ENCODE assay signal across 1 cellular context in the genomic region with DNA sequence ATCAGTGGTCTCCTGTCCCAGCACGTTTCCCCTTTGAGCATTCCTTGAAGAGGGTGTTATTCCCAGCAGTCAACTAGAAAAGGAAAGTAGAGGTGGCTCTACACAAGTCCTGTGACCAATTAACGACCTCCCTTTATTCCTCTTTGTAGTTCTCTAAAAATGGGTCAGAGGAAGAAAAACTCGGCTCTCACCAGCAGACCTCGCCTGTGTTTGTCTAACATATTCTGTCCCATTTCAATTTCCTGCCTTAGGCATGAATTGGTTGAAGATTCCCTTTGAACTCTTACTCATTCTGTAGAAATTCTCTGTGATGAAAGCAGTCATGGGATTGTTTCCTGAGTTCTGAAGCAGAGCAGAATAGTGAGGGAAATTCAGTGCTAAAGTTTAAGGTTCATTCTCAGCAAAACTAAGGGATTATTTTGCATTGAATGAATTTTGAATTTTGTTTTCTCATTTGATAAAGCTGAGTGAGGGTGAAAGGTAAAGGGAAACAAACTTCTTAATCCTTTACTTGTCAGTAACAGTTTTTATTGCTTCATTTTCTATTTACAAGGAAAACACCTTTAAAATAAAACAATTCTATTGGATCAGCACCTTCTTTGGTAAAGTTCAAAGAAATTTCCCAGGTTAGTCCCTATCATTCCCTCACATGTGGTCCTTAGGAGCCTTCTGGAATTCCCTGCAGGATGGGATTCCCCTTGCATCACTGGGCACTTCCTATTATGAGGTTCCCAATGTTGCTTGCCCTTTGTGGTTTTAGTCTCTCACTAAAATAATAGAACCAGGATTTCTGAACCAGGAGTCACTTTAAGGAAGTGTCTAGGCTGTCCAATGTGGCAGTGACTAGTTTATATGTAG.
TF ChIP-seq lines count a peak whose summit lies in the region.

No MANE protein-coding gene starts in this region.

TF ChIP-seq in HepG2, 621 proteins besides CTCF, POLR2A, EP300 and RAD21 (continued from another document and continues in another):
- TF ChIP-seq ZIK1 (CRISPR knock-in tag; IDR thresholded peaks at IDR 0.05; ENCODE audit: borderline replicate concordance, low read depth) (no peak), KLF6 (CRISPR knock-in tag; IDR thresholded peaks at IDR 0.05) (peak; percentile 78), MBNL3 (CRISPR knock-in tag; conservative IDR thresholded peaks at IDR 0.05) (no peak), NCOA2 (CRISPR knock-in tag; IDR thresholded peaks at IDR 0.05) (peak; percentile 94), EEA1 (CRISPR knock-in tag; IDR thresholded peaks at IDR 0.05; ENCODE audit: borderline replicate concordance) (no peak), GLI4 (CRISPR knock-in tag; IDR thresholded peaks at IDR 0.05; ENCODE audit: borderline replicate concordance) (0 out of 2 replicates have a peak, but pooled peaks have one; percentile 16), PHF5A (CRISPR knock-in tag; IDR thresholded peaks at IDR 0.05; ENCODE audit: low read depth, unreplicated experiment) (peak; percentile 86), ZNF12 (CRISPR knock-in tag; IDR thresholded peaks at IDR 0.05) (peak; percentile 73; the same call in 1 of the 2 replicates), PHF20 (CRISPR knock-in tag; IDR thresholded peaks at IDR 0.05) (no peak), SMAD1 (CRISPR knock-in tag; IDR thresholded peaks at IDR 0.05; ENCODE audit: borderline replicate concordance, low read depth) (no peak), ZNF430 (CRISPR knock-in tag; IDR thresholded peaks at IDR 0.05) (peak; percentile 84), JUN (CRISPR knock-in tag; IDR thresholded peaks at IDR 0.05) (peak; percentile 93), ZNF33A (CRISPR knock-in tag; IDR thresholded peaks at IDR 0.05; ENCODE audit: borderline replicate concordance) (no peak), ZNF543 (CRISPR knock-in tag; IDR thresholded peaks at IDR 0.05) (no peak), ZNF251 (CRISPR knock-in tag; IDR thresholded peaks at IDR 0.05) (no peak), U2AF2 (IDR thresholded peaks at IDR 0.05; ENCODE audit: low read depth, low read length) (no peak), TEAD3 (CRISPR knock-in tag; optimal IDR thresholded peaks at IDR 0.05; ENCODE audit: borderline replicate concordance) (peak; percentile 92), ETV6 (CRISPR knock-in tag; conservative IDR thresholded peaks at IDR 0.05) (no peak; the same call in 1 of the 2 replicates), ZNF468 (CRISPR knock-in tag; IDR thresholded peaks at IDR 0.05) (no peak), DNMT1 (CRISPR knock-in tag; IDR thresholded peaks at IDR 0.05) (no peak), ZNF367 (CRISPR knock-in tag; IDR thresholded peaks at IDR 0.05; ENCODE audit: borderline replicate concordance) (no peak), GTF2F1 (IDR thresholded peaks at IDR 0.05; ENCODE audit: low read length) (no peak), PCBP2 (optimal IDR thresholded peaks at IDR 0.05; ENCODE audit: low read depth, low read length, poor library complexity, severe bottlenecking) (no peak), CC2D1A (CRISPR knock-in tag; IDR thresholded peaks at IDR 0.05) (no peak), ATF1 (CRISPR knock-in tag; IDR thresholded peaks at IDR 0.05) (peak; percentile 73; the same call in 1 of the 2 replicates), ZBTB8A (CRISPR knock-in tag; IDR thresholded peaks at IDR 0.05; ENCODE audit: borderline replicate concordance, low read depth) (no peak)
- TF ChIP-seq, protein P1, sequence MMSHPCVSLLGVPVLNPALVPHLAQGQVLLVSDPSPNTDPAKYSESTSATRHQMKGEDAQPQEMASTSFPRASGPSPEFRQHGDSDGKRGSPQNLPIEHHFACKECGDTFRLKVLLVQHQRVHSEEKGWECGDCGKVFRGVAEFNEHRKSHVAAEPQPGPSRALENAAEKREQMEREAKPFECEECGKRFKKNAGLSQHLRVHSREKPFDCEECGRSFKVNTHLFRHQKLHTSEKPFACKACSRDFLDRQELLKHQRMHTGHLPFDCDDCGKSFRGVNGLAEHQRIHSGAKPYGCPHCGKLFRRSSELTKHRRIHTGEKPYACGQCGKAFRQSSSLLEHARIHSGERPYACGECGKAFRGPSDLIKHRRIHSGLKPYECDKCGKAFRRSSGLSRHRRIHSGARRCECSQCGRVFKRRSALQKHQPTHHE (CRISPR knock-in tag; IDR thresholded peaks at IDR 0.05; ENCODE audit: borderline replicate concordance), result no peak
- TF ChIP-seq, protein P2, sequence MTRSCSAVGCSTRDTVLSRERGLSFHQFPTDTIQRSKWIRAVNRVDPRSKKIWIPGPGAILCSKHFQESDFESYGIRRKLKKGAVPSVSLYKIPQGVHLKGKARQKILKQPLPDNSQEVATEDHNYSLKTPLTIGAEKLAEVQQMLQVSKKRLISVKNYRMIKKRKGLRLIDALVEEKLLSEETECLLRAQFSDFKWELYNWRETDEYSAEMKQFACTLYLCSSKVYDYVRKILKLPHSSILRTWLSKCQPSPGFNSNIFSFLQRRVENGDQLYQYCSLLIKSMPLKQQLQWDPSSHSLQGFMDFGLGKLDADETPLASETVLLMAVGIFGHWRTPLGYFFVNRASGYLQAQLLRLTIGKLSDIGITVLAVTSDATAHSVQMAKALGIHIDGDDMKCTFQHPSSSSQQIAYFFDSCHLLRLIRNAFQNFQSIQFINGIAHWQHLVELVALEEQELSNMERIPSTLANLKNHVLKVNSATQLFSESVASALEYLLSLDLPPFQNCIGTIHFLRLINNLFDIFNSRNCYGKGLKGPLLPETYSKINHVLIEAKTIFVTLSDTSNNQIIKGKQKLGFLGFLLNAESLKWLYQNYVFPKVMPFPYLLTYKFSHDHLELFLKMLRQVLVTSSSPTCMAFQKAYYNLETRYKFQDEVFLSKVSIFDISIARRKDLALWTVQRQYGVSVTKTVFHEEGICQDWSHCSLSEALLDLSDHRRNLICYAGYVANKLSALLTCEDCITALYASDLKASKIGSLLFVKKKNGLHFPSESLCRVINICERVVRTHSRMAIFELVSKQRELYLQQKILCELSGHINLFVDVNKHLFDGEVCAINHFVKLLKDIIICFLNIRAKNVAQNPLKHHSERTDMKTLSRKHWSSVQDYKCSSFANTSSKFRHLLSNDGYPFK (CRISPR knock-in tag; IDR thresholded peaks at IDR 0.05; ENCODE audit: borderline replicate concordance), result no peak
- TF ChIP-seq, protein P3, sequence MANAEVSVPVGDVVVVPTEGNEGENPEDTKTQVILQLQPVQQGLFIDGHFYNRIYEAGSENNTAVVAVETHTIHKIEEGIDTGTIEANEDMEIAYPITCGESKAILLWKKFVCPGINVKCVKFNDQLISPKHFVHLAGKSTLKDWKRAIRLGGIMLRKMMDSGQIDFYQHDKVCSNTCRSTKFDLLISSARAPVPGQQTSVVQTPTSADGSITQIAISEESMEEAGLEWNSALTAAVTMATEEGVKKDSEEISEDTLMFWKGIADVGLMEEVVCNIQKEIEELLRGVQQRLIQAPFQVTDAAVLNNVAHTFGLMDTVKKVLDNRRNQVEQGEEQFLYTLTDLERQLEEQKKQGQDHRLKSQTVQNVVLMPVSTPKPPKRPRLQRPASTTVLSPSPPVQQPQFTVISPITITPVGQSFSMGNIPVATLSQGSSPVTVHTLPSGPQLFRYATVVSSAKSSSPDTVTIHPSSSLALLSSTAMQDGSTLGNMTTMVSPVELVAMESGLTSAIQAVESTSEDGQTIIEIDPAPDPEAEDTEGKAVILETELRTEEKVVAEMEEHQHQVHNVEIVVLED (CRISPR knock-in tag; IDR thresholded peaks at IDR 0.05; ENCODE audit: borderline replicate concordance), result peak; percentile 50
- TF ChIP-seq, protein P4, sequence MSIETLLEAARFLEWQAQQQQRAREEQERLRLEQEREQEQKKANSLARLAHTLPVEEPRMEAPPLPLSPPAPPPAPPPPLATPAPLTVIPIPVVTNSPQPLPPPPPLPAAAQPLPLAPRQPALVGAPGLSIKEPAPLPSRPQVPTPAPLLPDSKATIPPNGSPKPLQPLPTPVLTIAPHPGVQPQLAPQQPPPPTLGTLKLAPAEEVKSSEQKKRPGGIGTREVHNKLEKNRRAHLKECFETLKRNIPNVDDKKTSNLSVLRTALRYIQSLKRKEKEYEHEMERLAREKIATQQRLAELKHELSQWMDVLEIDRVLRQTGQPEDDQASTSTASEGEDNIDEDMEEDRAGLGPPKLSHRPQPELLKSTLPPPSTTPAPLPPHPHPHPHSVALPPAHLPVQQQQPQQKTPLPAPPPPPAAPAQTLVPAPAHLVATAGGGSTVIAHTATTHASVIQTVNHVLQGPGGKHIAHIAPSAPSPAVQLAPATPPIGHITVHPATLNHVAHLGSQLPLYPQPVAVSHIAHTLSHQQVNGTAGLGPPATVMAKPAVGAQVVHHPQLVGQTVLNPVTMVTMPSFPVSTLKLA (IDR thresholded peaks at IDR 0.05), result no peak
- TF ChIP-seq, protein P5, sequence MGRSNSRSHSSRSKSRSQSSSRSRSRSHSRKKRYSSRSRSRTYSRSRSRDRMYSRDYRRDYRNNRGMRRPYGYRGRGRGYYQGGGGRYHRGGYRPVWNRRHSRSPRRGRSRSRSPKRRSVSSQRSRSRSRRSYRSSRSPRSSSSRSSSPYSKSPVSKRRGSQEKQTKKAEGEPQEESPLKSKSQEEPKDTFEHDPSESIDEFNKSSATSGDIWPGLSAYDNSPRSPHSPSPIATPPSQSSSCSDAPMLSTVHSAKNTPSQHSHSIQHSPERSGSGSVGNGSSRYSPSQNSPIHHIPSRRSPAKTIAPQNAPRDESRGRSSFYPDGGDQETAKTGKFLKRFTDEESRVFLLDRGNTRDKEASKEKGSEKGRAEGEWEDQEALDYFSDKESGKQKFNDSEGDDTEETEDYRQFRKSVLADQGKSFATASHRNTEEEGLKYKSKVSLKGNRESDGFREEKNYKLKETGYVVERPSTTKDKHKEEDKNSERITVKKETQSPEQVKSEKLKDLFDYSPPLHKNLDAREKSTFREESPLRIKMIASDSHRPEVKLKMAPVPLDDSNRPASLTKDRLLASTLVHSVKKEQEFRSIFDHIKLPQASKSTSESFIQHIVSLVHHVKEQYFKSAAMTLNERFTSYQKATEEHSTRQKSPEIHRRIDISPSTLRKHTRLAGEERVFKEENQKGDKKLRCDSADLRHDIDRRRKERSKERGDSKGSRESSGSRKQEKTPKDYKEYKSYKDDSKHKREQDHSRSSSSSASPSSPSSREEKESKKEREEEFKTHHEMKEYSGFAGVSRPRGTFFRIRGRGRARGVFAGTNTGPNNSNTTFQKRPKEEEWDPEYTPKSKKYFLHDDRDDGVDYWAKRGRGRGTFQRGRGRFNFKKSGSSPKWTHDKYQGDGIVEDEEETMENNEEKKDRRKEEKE (IDR thresholded peaks at IDR 0.05), result no peak
- TF ChIP-seq, protein P6, sequence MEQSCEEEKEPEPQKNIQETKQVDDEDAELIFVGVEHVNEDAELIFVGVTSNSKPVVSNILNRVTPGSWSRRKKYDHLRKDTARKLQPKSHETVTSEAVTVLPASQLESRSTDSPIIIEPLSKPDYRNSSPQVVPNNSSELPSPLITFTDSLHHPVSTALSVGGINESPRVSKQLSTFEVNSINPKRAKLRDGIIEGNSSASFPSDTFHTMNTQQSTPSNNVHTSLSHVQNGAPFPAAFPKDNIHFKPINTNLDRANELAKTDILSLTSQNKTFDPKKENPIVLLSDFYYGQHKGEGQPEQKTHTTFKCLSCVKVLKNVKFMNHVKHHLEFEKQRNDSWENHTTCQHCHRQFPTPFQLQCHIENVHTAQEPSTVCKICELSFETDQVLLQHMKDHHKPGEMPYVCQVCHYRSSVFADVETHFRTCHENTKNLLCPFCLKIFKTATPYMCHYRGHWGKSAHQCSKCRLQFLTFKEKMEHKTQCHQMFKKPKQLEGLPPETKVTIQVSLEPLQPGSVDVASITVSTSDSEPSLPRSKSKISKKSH (CRISPR knock-in tag; IDR thresholded peaks at IDR 0.05; ENCODE audit: borderline replicate concordance), result no peak
- TF ChIP-seq, protein P7, sequence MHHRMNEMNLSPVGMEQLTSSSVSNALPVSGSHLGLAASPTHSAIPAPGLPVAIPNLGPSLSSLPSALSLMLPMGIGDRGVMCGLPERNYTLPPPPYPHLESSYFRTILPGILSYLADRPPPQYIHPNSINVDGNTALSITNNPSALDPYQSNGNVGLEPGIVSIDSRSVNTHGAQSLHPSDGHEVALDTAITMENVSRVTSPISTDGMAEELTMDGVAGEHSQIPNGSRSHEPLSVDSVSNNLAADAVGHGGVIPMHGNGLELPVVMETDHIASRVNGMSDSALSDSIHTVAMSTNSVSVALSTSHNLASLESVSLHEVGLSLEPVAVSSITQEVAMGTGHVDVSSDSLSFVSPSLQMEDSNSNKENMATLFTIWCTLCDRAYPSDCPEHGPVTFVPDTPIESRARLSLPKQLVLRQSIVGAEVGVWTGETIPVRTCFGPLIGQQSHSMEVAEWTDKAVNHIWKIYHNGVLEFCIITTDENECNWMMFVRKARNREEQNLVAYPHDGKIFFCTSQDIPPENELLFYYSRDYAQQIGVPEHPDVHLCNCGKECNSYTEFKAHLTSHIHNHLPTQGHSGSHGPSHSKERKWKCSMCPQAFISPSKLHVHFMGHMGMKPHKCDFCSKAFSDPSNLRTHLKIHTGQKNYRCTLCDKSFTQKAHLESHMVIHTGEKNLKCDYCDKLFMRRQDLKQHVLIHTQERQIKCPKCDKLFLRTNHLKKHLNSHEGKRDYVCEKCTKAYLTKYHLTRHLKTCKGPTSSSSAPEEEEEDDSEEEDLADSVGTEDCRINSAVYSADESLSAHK (CRISPR knock-in tag; IDR thresholded peaks at IDR 0.05; ENCODE audit: borderline replicate concordance), result no peak
- TF ChIP-seq, protein P8, sequence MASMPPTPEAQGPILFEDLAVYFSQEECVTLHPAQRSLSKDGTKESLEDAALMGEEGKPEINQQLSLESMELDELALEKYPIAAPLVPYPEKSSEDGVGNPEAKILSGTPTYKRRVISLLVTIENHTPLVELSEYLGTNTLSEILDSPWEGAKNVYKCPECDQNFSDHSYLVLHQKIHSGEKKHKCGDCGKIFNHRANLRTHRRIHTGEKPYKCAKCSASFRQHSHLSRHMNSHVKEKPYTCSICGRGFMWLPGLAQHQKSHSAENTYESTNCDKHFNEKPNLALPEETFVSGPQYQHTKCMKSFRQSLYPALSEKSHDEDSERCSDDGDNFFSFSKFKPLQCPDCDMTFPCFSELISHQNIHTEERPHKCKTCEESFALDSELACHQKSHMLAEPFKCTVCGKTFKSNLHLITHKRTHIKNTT (CRISPR knock-in tag; IDR thresholded peaks at IDR 0.05), result no peak
- TF ChIP-seq, protein P9, sequence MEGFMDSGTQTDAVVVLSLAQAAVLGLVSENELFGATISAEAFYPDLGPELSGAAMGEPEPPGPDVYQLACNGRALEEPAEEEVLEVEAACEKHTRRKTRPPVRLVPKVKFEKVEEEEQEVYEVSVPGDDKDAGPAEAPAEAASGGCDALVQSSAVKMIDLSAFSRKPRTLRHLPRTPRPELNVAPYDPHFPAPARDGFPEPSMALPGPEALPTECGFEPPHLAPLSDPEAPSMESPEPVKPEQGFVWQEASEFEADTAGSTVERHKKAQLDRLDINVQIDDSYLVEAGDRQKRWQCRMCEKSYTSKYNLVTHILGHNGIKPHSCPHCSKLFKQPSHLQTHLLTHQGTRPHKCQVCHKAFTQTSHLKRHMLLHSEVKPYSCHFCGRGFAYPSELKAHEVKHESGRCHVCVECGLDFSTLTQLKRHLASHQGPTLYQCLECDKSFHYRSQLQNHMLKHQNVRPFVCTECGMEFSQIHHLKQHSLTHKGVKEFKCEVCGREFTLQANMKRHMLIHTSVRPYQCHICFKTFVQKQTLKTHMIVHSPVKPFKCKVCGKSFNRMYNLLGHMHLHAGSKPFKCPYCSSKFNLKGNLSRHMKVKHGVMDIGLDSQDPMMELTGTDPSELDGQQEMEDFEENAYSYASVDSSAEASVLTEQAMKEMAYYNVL (CRISPR knock-in tag; IDR thresholded peaks at IDR 0.05; ENCODE audit: borderline replicate concordance), result peak; percentile 97
- TF ChIP-seq, protein P10, sequence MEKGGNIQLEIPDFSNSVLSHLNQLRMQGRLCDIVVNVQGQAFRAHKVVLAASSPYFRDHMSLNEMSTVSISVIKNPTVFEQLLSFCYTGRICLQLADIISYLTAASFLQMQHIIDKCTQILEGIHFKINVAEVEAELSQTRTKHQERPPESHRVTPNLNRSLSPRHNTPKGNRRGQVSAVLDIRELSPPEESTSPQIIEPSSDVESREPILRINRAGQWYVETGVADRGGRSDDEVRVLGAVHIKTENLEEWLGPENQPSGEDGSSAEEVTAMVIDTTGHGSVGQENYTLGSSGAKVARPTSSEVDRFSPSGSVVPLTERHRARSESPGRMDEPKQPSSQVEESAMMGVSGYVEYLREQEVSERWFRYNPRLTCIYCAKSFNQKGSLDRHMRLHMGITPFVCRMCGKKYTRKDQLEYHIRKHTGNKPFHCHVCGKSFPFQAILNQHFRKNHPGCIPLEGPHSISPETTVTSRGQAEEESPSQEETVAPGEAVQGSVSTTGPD (CRISPR knock-in tag; IDR thresholded peaks at IDR 0.05), result no peak
